In genomic region chr9:21591221-21592062, GRCh38 we compare ENCODE assay signal across 8 cellular contexts.
DNase-seq lines count a peak whose midpoint lies in the region; ATAC-seq and TF ChIP-seq lines count a peak whose summit lies in the region.

No MANE protein-coding gene starts in this region.

- no peaks in the 10 kb centered on the region for H3K9me3 Mint-ChIP-seq in activated CD4-positive, alpha-beta T cell treated with anti-CD3 and anti-CD28 coated beads for 36 hours (ENCODE audit: low read depth)

- intact Hi-C loops in activated CD4-positive, alpha-beta T cell treated with anti-CD3 and anti-CD28 coated beads for 36 hours (cut with DNase I, micrococcal nuclease), result loop anchor here (1.0 to 5.0 kb wide), 3 partner anchors 15 to 94 kb away; no protein-coding TSS in a partner anchor
- intact Hi-C loops in dorsolateral prefrontal cortex (cut with DNase I) (no loop called here), uterus (cut with DNase I; ENCODE audit: low total_unique reads) (no loop called here)

- H3K27ac ChIP-seq in dorsolateral prefrontal cortex, result no peak overlapping the region
- H3K27ac ChIP-seq in uterus, result no peak overlapping the region

- no peak for TF ChIP-seq POLR2A in uterus (IDR thresholded peaks at IDR 0.05)

- H3K4me3 Mint-ChIP-seq in activated CD4-positive, alpha-beta T cell treated with anti-CD3 and anti-CD28 coated beads for 36 hours, result no peak overlapping the region

- peak; percentile 54 for ATAC-seq in HG03378 (IDR thresholded peaks at IDR 0.05; ENCODE audit: unreplicated experiment)
- ATAC-seq in activated CD4-positive, alpha-beta T cell treated with anti-CD3 and anti-CD28 coated beads for 36 hours, result peak; percentile 99

- H3K27me3 ChIP-seq in dorsolateral prefrontal cortex (no peaks in the 10 kb centered on the region), uterus (no peaks in the 10 kb centered on the region)

- CTCF ChIA-PET in activated CD4-positive, alpha-beta T cell treated with anti-CD3 and anti-CD28 coated beads for 36 hours (lab: Charles Lee), result interaction anchor here (0.6 to 0.8 kb wide), 2 partner anchors 346 to 1740 kb away, joined by 3 to 4 read pairs; no protein-coding TSS in a partner anchor

- POLR2A ChIA-PET in activated CD4-positive, alpha-beta T cell treated with anti-CD3 and anti-CD28 coated beads for 36 hours (lab: Charles Lee), result no interaction called here

- peak overlapping the region; percentile 11 for H3K27ac Mint-ChIP-seq in activated CD4-positive, alpha-beta T cell treated with anti-CD3 and anti-CD28 coated beads for 36 hours

- TF ChIP-seq CTCF in dorsolateral prefrontal cortex (IDR thresholded peaks at IDR 0.05 in 54 of 56, conservative IDR thresholded peaks at IDR 0.05 in 2 of 56; ENCODE audit: low read depth in 1 of 56, partially characterized antibody in 56 of 56) (no peak), uterus (IDR thresholded peaks at IDR 0.05) (no peak)

- H3K4me1 Mint-ChIP-seq in activated CD4-positive, alpha-beta T cell treated with anti-CD3 and anti-CD28 coated beads for 36 hours, result peaks cover 18% of the 10 kb centered on the region

- no peaks in the 10 kb centered on the region for H3K4me1 ChIP-seq in uterus

- no peaks in the 10 kb centered on the region for H3K9me3 ChIP-seq in uterus

- peak; percentile 83 for DNase-seq in GM03348 (ENCODE audit: low spot score)
- DNase-seq in activated CD4-positive, alpha-beta T cell treated with anti-CD3 and anti-CD28 coated beads for 36 hours, result peak; percentile 81
- peak in 8 of 10 donors; percentile 7 to 63 (median 38) for DNase-seq in dorsolateral prefrontal cortex
- DNase-seq in non-pigmented ciliary epithelial cell (ENCODE audit: low read depth), result peak; percentile 97
- DNase-seq in uterus, result peak; percentile 16 to 23
- no peak for DNase-seq in effector CD4-positive, alpha-beta T cell
- DNase-seq in NCI-H1105 (lab: John Stamatoyannopoulos, UW), result no peak

- H3K4me3 ChIP-seq in dorsolateral prefrontal cortex (no peak overlapping the region), uterus (no peak overlapping the region)

- H3K27me3 Mint-ChIP-seq in activated CD4-positive, alpha-beta T cell treated with anti-CD3 and anti-CD28 coated beads for 36 hours, result no peaks in the 10 kb centered on the region

- no peaks in the 10 kb centered on the region for H3K36me3 Mint-ChIP-seq in activated CD4-positive, alpha-beta T cell treated with anti-CD3 and anti-CD28 coated beads for 36 hours (ENCODE audit: low read depth)

- H3K36me3 ChIP-seq in uterus, result no peaks in the 10 kb centered on the region

Comparison
In these comparisons a context has a peak if more than half of its experiments do, and no peak if none do; other contexts are left out.
1. DNase-seq: peak in GM03348 (single experiment), activated CD4-positive, alpha-beta T cell treated with anti-CD3 and anti-CD28 coated beads for 36 hours (single experiment), dorsolateral prefrontal cortex (8 of 10), non-pigmented ciliary epithelial cell (single experiment) and uterus (2 of 2); none in effector CD4-positive, alpha-beta T cell (single experiment) and NCI-H1105 (single experiment).
2. intact Hi-C loops: an anchor here in activated CD4-positive, alpha-beta T cell treated with anti-CD3 and anti-CD28 coated beads for 36 hours (1.0 to 5.0 kb wide); none called in dorsolateral prefrontal cortex and uterus.